8 cellular contexts compared by ENCODE assay signal in the genomic region with DNA sequence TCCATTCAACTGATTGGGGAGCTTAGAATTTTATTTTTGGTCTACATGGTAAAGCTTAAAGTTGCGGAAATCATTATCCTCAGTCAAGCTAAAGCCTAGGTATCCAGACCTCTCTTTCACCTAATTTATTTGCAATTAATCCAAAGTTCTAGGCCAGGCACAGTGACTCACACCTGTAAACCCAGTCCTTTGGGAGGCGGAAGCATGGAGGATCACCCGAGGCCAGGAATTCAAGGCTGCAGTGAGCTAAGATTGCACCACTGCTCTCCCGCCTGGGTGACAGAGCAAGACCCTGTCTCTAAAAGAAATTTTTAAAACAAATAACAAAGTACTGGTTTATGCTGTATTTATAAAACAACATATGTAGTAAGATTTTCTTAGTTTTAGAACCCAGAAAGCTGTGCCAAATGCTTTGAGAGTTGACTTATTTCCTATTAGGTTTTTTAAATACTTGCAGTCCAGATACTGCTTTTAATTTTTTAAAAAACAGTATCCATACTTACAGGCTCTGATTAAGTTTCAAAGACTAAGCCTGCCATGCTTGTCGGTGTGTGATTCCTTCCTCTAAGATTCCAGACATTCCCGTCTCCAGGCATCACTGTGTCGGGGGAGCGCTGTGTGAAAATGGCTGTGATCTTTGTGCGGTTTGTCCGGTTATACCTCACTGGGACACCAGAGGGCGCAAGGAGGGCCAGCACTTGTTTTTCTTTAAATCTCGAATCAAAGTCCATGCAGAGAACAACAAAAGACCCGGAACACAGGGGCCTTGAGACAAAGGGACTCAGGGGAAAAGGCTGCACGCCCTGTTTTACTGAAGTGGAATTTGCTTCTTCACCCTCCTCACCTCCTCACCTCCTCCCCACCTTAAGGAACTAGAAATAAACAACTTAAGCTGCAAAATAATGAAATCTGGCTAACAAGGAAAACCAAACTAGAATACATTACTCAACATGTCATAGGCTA. TPM values are rescaled to one million over a fixed set of nuclear protein-coding genes. Genes with fewer than 3 reads are reported as not detected.
A peak's percentile ranks its signal among the peaks of the same experiment; 100 is the strongest.
DNase-seq lines count a peak whose midpoint lies in the region; ATAC-seq, FAIRE-seq and TF ChIP-seq lines count a peak whose summit lies in the region.

No MANE protein-coding gene starts in this region.

- no peaks in the 10 kb centered on the region for H3K36me3 Mint-ChIP-seq in activated naive CD8-positive, alpha-beta T cell

- peak; percentile 87 to 99 (median 98) for ATAC-seq in pancreas

- H3K4me1 Mint-ChIP-seq in activated naive CD8-positive, alpha-beta T cell (ENCODE audit: low read depth) = peaks cover 5% of the 10 kb centered on the region

- peak; percentile 15 to 66 for TF ChIP-seq EP300 in tibial nerve (IDR thresholded peaks at IDR 0.05)

- CTCF ChIA-PET in HEK293T (lab: Yijun Ruan, JAX) = interaction anchor here (0.5 to 1.9 kb wide), 12 partner anchors 10 to 1374 kb away, joined by 3 to 5 read pairs (median 4); no protein-coding TSS in a partner anchor

- intact Hi-C loops in head of caudate nucleus (cut with DNase I) (loop anchor here (1.0 kb wide), 1 partner anchor 26 kb away; no protein-coding TSS in a partner anchor), pancreas (cut with DNase I) (no loop called here)

- H3K9me3 Mint-ChIP-seq in activated naive CD8-positive, alpha-beta T cell (ENCODE audit: low read depth) = no peaks in the 10 kb centered on the region

- H3K27ac ChIP-seq in pancreas = peak overlapping the region; percentile 6 to 89 (median 69)
- H3K27ac ChIP-seq in tibial nerve = peak overlapping the region; percentile 27 to 85 (median 69)

- 21 to 24% methylated on average over 14 of the region's 14 CpGs for WGBS in pancreas, 2 donors
- 23% methylated on average over 14 of the region's 14 CpGs for WGBS in tibial nerve, 2 donors

- H3K27ac Mint-ChIP-seq in activated naive CD8-positive, alpha-beta T cell = peak overlapping the region; percentile 68

- H3K4me3 Mint-ChIP-seq in activated naive CD8-positive, alpha-beta T cell = peak overlapping the region; percentile 43

- POLR2A ChIA-PET in HEK293T (lab: Yijun Ruan, JAX) = interaction anchor here (0.8 to 5.4 kb wide), 2 partner anchors 13 to 24 kb away, joined by 4 to 45 read pairs; a partner anchor contains a TSS

- FAIRE-seq in pancreas (lab: Jason Lieb, UNC) = peak; percentile 54

- no peaks in the 10 kb centered on the region for H3K27me3 Mint-ChIP-seq in activated naive CD8-positive, alpha-beta T cell

- no peak overlapping the region for H3K4me3 ChIP-seq in GM06990 (replicated peaks; ENCODE audit: low read depth, low read length)
- no peak overlapping the region for H3K4me3 ChIP-seq in pancreas
- H3K4me3 ChIP-seq in tibial nerve = peak overlapping the region in 1 of 4 donors; percentile 22

- no peaks in the 10 kb centered on the region for H3K9me3 ChIP-seq in pancreas
- H3K9me3 ChIP-seq in tibial nerve = no peaks in the 10 kb centered on the region

- H3K4me1 ChIP-seq in pancreas (peaks cover 0 to 10% (median 5%) of the 10 kb centered on the region in 3 donors), tibial nerve (peaks cover 0 to 25% (median 2%) of the 10 kb centered on the region in 4 donors)

- TF ChIP-seq POLR2A in tibial nerve (IDR thresholded peaks at IDR 0.05) = no peak

- no peaks in the 10 kb centered on the region for H3K27me3 ChIP-seq in GM06990 (replicated peaks; ENCODE audit: control insufficient read depth, insufficient read depth, low read length)
- H3K27me3 ChIP-seq in pancreas = no peaks in the 10 kb centered on the region
- H3K27me3 ChIP-seq in tibial nerve = no peaks in the 10 kb centered on the region

- DNase-seq in GM06990 (ENCODE audit: extremely low read depth, insufficient read length) (peak; percentile 57), HEK293T (ENCODE audit: extremely low spot score) (peak; percentile 77), MV-4-11 (lab: John Stamatoyannopoulos, UW) (peak; percentile 62), SK-N-DZ (ENCODE audit: low spot score) (peak; percentile 91), head of caudate nucleus (peak; percentile 76 to 96 (median 90)), pancreas (peak; percentile 77 to 90 (median 85)), tibial nerve (ENCODE audit: low spot score in 2 of 2) (peak; percentile 82 to 95)

- peak; percentile 79 for TF ChIP-seq CTCF in GM06990 (IDR thresholded peaks at IDR 0.05; ENCODE audit: insufficient read depth, low read length, poor library complexity, severe bottlenecking)
- peak; percentile 57 to 78 (median 73) for TF ChIP-seq CTCF in pancreas (IDR thresholded peaks at IDR 0.05)
- TF ChIP-seq CTCF in tibial nerve (IDR thresholded peaks at IDR 0.05) = peak; percentile 83 to 92 (median 84)

- H3K36me3 ChIP-seq in GM06990 (ENCODE audit: control insufficient read depth, insufficient read depth, low read length) (no peaks in the 10 kb centered on the region), pancreas (no peaks in the 10 kb centered on the region), tibial nerve (no peaks in the 10 kb centered on the region)

TF ChIP-seq in HEK293T, 16 proteins besides CTCF, POLR2A, EP300 and RAD21:
- TF ChIP-seq ZNF384 (IDR thresholded peaks at IDR 0.05) (no peak), FOXM1 (IDR thresholded peaks at IDR 0.05; ENCODE audit: borderline replicate concordance) (peak; percentile 96), HDGF (IDR thresholded peaks at IDR 0.05; ENCODE audit: borderline replicate concordance) (no peak)

RNA-seq across cellular contexts. Expression of a gene that starts 24.6 kb away (rescaled TPM):
- 372 and 415 TPM in 2 replicates for polyA plus RNA-seq in SK-N-DZ (2014; cell fraction: cytosol; rRNA removed)
- 248 and 287 TPM in 2 replicates for polyA plus RNA-seq in SK-N-DZ (2014; cell fraction: nucleus; rRNA removed)
- total RNA-seq in pancreas (10 to 100 TPM; 26.7 to 49.2 (median 32.9) TPM), tibial nerve (10 to 100 TPM; 53.9 to 87.7 (median 70.2) TPM)
- 10 to 100 TPM; 13.7 to 17.8 TPM for polyA plus RNA-seq in pancreas
